15 cellular contexts compared by ENCODE assay signal in genomic region chr22:28903080-28903479, GRCh38. TPM values are rescaled to one million over a fixed set of nuclear protein-coding genes. Genes with fewer than 3 reads are reported as not detected.
DNase-seq lines count a peak whose midpoint lies in the region; ATAC-seq, FAIRE-seq and TF ChIP-seq lines count a peak whose summit lies in the region.
"Had no signal": no experiment of that assay in that cellular context is flagged by ENCODE, and none has a peak within 500 bp of the region (broad histone marks: within the 10 kb centered on the region; RNA-seq: fewer than 3 reads in every experiment).

No MANE protein-coding gene starts in this region.

- H4K91ac ChIP-seq in IMR-90 (ENCODE audit: insufficient read depth, low read depth, low read length), result no peak overlapping the region

- TF ChIP-seq POLR2A in IMR-90 (IDR thresholded peaks at IDR 0.05; ENCODE audit: low read depth, low read length), result no peak
- no peak for TF ChIP-seq POLR2A in esophagus muscularis mucosa (IDR thresholded peaks at IDR 0.05; ENCODE audit: low read depth)
- TF ChIP-seq POLR2A in HepG2 (IDR thresholded peaks at IDR 0.05; ENCODE audit: insufficient read depth in 1 of 2, low read depth in 2 of 2, low read length in 2 of 2), result no peak

- H3K18ac ChIP-seq in IMR-90 (ENCODE audit: low read depth, low read length), result no peak overlapping the region

- DNase-seq in IMR-90 (no peak), esophagus muscularis mucosa (ENCODE audit: extremely low spot score) (no peak), HepG2 (ENCODE audit: low spot score) (no peak), small intestine (peak; percentile 66), 8988T (no peak)
- no peak for DNase-seq in activated naive CD4-positive, alpha-beta T cell treated with anti-CD3 and anti-CD28 coated beads, Interleukin-2, amount 50 U/mL, for 72 hours (ENCODE audit: low spot score in 2 of 2)
- DNase-seq: activated CD8-positive, alpha-beta memory T cell treated with anti-CD3 and anti-CD28 coated beads, Interleukin-2, amount 50 U/mL, for 4 hours; DMS153; kidney glomerular epithelial cell; NCI-H1048; NCI-H226; nucleus accumbens had no signal

- H3K56ac ChIP-seq in IMR-90 (ENCODE audit: extremely low read depth, insufficient read depth, low read length), result no peak overlapping the region

- no peak overlapping the region for H2BK5ac ChIP-seq in IMR-90 (ENCODE audit: low read depth, low read length, poor library complexity, severe bottlenecking)

- peaks cover 98% of the 10 kb centered on the region for H3K79me2 ChIP-seq in HepG2 (ENCODE audit: insufficient read depth, low read length)

- H4K20me1 ChIP-seq in IMR-90 (ENCODE audit: insufficient read depth, low read length) (peaks cover 16% of the 10 kb centered on the region; the same call in 1 of the 2 replicates), HepG2 (ENCODE audit: insufficient read depth, low read length) (peaks cover 73% of the 10 kb centered on the region)

- peaks cover 12 to 46% of the 10 kb centered on the region in 2 experiments for H3K79me1 ChIP-seq in IMR-90 (ENCODE audit: low read depth in 1 of 2, low read length in 2 of 2)

- CTCF ChIA-PET in IMR-90 (lab: Yijun Ruan, JAX), result no interaction called here
- CTCF ChIA-PET in HepG2 (lab: Yijun Ruan, JAX; ENCODE audit: low intra/inter-chr PET ratio, low total read pairs), result no interaction called here

- in situ Hi-C loops in IMR-90 (cut with MboI; ENCODE audit: low sequenced_read_pairs) (no loop called here), HepG2 (cut with HindIII; ENCODE audit: extremely low pct_ligation_motif_present, low pct_unique_long_range_greater_than_20kb) (no loop called here)

- H3K27me3 ChIP-seq in IMR-90 (ENCODE audit: control insufficient read depth, insufficient read depth, low read length), result no peaks in the 10 kb centered on the region
- H3K27me3 ChIP-seq in esophagus muscularis mucosa, result no peaks in the 10 kb centered on the region
- no peaks in the 10 kb centered on the region for H3K27me3 ChIP-seq in HepG2 (ENCODE audit: control insufficient read depth in 1 of 2, insufficient read depth in 2 of 2, low read length in 2 of 2)
- H3K27me3 ChIP-seq in small intestine (ENCODE audit: control insufficient read depth in 2 of 2, insufficient read depth in 2 of 2, low read length in 2 of 2), result no peaks in the 10 kb centered on the region

- H3K36me3 ChIP-seq in IMR-90 (ENCODE audit: control insufficient read depth, insufficient read depth, low read length) (no peaks in the 10 kb centered on the region), esophagus muscularis mucosa (no peaks in the 10 kb centered on the region), HepG2 (replicated peaks in 1 of 2; ENCODE audit: control insufficient read depth in 1 of 2, insufficient read depth in 2 of 2, low read length in 2 of 2) (peaks cover 8 to 25% of the 10 kb centered on the region in 2 experiments), small intestine (ENCODE audit: control insufficient read depth in 2 of 2, insufficient read depth in 2 of 2, low read length in 2 of 2) (no peaks in the 10 kb centered on the region)

- dilution Hi-C loops in IMR-90 (cut with HindIII; ENCODE audit: low sequenced_read_pairs, unreplicated experiment), result no loop called here

- no peak overlapping the region for H2BK20ac ChIP-seq in IMR-90 (ENCODE audit: low read depth, low read length)

- WGBS in IMR-90 (ENCODE audit: extremely low coverage in 2 of 2, insufficient read length in 1 of 2), 2 experiments, result 44% methylated on average over 3 of the region's 11 CpGs; no CpG with 5 or more reads in 1 of the 2 experiments
- WGBS in esophagus muscularis mucosa, result 59% methylated on average over 11 of the region's 11 CpGs
- 46% methylated on average over 10 of the region's 11 CpGs for WGBS in HepG2 (ENCODE audit: low lambda C conversion rate)
- 28 to 62% (median 45%) methylated on average over 11 of the region's 11 CpGs for WGBS in small intestine, 3 donors

- H3K27ac ChIP-seq in IMR-90 (ENCODE audit: insufficient read depth, low read length) (no peak overlapping the region), esophagus muscularis mucosa (replicated peaks in 1 of 4) (peak overlapping the region; percentile 64 to 72 (median 66)), HepG2 (ENCODE audit: extremely low read length, insufficient read depth, low read length) (peak overlapping the region; percentile 33), small intestine (ENCODE audit: low read depth in 1 of 2, low read length in 1 of 2) (no peak overlapping the region)

- H3K4me3 ChIP-seq in IMR-90 (ENCODE audit: insufficient read depth, low read depth, low read length) (no peak overlapping the region), esophagus muscularis mucosa (no peak overlapping the region), HepG2 (replicated peaks in 1 of 3; ENCODE audit: insufficient read depth in 1 of 3, low read depth in 2 of 3, low read length in 3 of 3) (no peak overlapping the region), small intestine (ENCODE audit: low read depth in 1 of 2, low read length in 2 of 2) (no peak overlapping the region)

- H2BK120ac ChIP-seq in IMR-90 (ENCODE audit: low read depth, low read length), result no peak overlapping the region

- peak overlapping the region; percentile 49; the same call in 1 of the 2 replicates for H2AK5ac ChIP-seq in IMR-90 (ENCODE audit: low read depth, low read length)

- POLR2A ChIA-PET in IMR-90 (lab: Charles Lee; ENCODE audit: unreplicated experiment), result no interaction called here
- POLR2A ChIA-PET in HepG2 (lab: Yijun Ruan, JAX), result no interaction called here

- H4K8ac ChIP-seq in IMR-90 (ENCODE audit: low read depth in 2 of 2, low read length in 2 of 2), result peak overlapping the region in 1 of 2 experiments; percentile 22; a peak in 1 of 4 replicates

- BruUV-seq in IMR-90 (replicated peaks; lab: Mats Ljungman, UMichigan) (no TSS peak), HepG2 (replicated peaks; lab: Mats Ljungman, UMichigan) (no TSS peak)

- no peak for FAIRE-seq in HepG2 (lab: Jason Lieb, UNC)
- FAIRE-seq in small intestine (lab: Jason Lieb, UNC), result no peak

- H3K9me1 ChIP-seq in IMR-90 (ENCODE audit: insufficient read depth, low read length), result peaks cover 17% of the 10 kb centered on the region

- no peak overlapping the region for H2BK15ac ChIP-seq in IMR-90 (ENCODE audit: low read depth, low read length)

- TF ChIP-seq RAD21 in IMR-90 (IDR thresholded peaks at IDR 0.05; ENCODE audit: low read length), result no peak
- no peak for TF ChIP-seq RAD21 in HepG2 (CRISPR knock-in tag; IDR thresholded peaks at IDR 0.05)

- intact Hi-C loops in IMR-90 (cut with micrococcal nuclease) (loop anchor here (5.0 kb wide), 1 partner anchor 129 kb away; no protein-coding TSS in a partner anchor), esophagus muscularis mucosa (cut with DNase I) (no loop called here), HepG2 (cut with micrococcal nuclease; ENCODE audit: unreplicated experiment) (no loop called here)

- peaks cover 0 to 4% of the 10 kb centered on the region in 2 donors for H3K36me3 Mint-ChIP-seq in activated naive CD4-positive, alpha-beta T cell treated with anti-CD3 and anti-CD28 coated beads, Interleukin-2, amount 50 U/mL, for 72 hours

- H3K27ac Mint-ChIP-seq in activated naive CD4-positive, alpha-beta T cell treated with anti-CD3 and anti-CD28 coated beads, Interleukin-2, amount 50 U/mL, for 72 hours, result no peak overlapping the region
- H3K27ac Mint-ChIP-seq: activated naive CD8-positive, alpha-beta T cell had no signal

- no peak for TF ChIP-seq CTCF in IMR-90 (conservative IDR thresholded peaks at IDR 0.05; ENCODE audit: low read depth, low read length)
- TF ChIP-seq CTCF in esophagus muscularis mucosa (IDR thresholded peaks at IDR 0.05), result no peak
- TF ChIP-seq CTCF in HepG2 (CRISPR knock-in tag; IDR thresholded peaks at IDR 0.05), result 0 out of 2 replicates have a peak, but pooled peaks have one; percentile 11

- H2AK9ac ChIP-seq in IMR-90 (replicated peaks; ENCODE audit: low read depth, low read length, poor library complexity), result no peak overlapping the region

- ATAC-seq in IMR-90 (ENCODE audit: low read depth) (no peak), HepG2 (peak; percentile 82), GM18517 (IDR thresholded peaks at IDR 0.05; ENCODE audit: unreplicated experiment) (no peak), HG03571 (IDR thresholded peaks at IDR 0.05; ENCODE audit: unreplicated experiment) (no peak)
- ATAC-seq in activated naive CD4-positive, alpha-beta T cell treated with anti-CD3 and anti-CD28 coated beads, Interleukin-2, amount 50 U/mL, for 72 hours, result no peak

- no peak overlapping the region for H3K23ac ChIP-seq in IMR-90 (ENCODE audit: low read depth, low read length)

- H3K9ac ChIP-seq in IMR-90 (ENCODE audit: low read depth, low read length) (no peak overlapping the region), HepG2 (ENCODE audit: insufficient read depth, low read depth, low read length) (no peak overlapping the region)

- TF ChIP-seq EP300 in esophagus muscularis mucosa (IDR thresholded peaks at IDR 0.05) (no peak), HepG2 (IDR thresholded peaks at IDR 0.05; ENCODE audit: low read depth in 2 of 2, low read length in 2 of 2) (no peak), HepG2 (CRISPR knock-in tag; IDR thresholded peaks at IDR 0.05; ENCODE audit: borderline replicate concordance) (no peak)

- peak overlapping the region; percentile 32 for H2AFZ ChIP-seq in IMR-90 (replicated peaks; ENCODE audit: low read length, poor library complexity)
- no peak overlapping the region for H2AFZ ChIP-seq in HepG2 (ENCODE audit: low read length)

- H3K4ac ChIP-seq in IMR-90 (ENCODE audit: low read depth, low read length), result 0 out of 2 replicates have a peak overlapping the region, but pooled peaks have one; percentile 16

- no peak overlapping the region for H3K4me2 ChIP-seq in IMR-90 (ENCODE audit: low read depth, low read length)
- peak overlapping the region; percentile 25 for H3K4me2 ChIP-seq in HepG2 (ENCODE audit: low read depth, low read length)

- 0 out of 2 replicates have a peak overlapping the region, but pooled peaks have one; percentile 49 for H3K14ac ChIP-seq in IMR-90 (replicated peaks; ENCODE audit: low read depth, low read length)

- H3K9me3 ChIP-seq in IMR-90 (ENCODE audit: control insufficient read depth, insufficient read depth, low read length), result no peaks in the 10 kb centered on the region
- H3K9me3 ChIP-seq in esophagus muscularis mucosa, result no peaks in the 10 kb centered on the region
- no peaks in the 10 kb centered on the region for H3K9me3 ChIP-seq in HepG2 (ENCODE audit: low read length)
- no peaks in the 10 kb centered on the region for H3K9me3 ChIP-seq in small intestine (ENCODE audit: control insufficient read depth, low read depth)

- no peak overlapping the region for H4K5ac ChIP-seq in IMR-90 (ENCODE audit: low read depth, low read length)

- no peaks in the 10 kb centered on the region for H3K9me3 Mint-ChIP-seq in activated naive CD4-positive, alpha-beta T cell treated with anti-CD3 and anti-CD28 coated beads, Interleukin-2, amount 50 U/mL, for 72 hours

- peaks cover 21% of the 10 kb centered on the region for H3K4me1 ChIP-seq in IMR-90 (ENCODE audit: control insufficient read depth, insufficient read depth, low read length)
- peaks cover 45 to 83% (median 78%) of the 10 kb centered on the region in 4 donors for H3K4me1 ChIP-seq in esophagus muscularis mucosa
- peaks cover 99% of the 10 kb centered on the region for H3K4me1 ChIP-seq in HepG2 (ENCODE audit: insufficient read depth, low read length)
- peaks cover 2 to 11% of the 10 kb centered on the region in 2 donors for H3K4me1 ChIP-seq in small intestine (ENCODE audit: control insufficient read depth in 2 of 2, insufficient read depth in 1 of 2, low read depth in 1 of 2, low read length in 1 of 2)

RNA-seq across cellular contexts. Expression of gene ZNRF3, which starts 19.7 kb away (rescaled TPM):
- total RNA-seq in IMR-90 (2012; rRNA removed), result 1.4 TPM in 2 replicates
- 2.4 and 3.3 TPM in 2 replicates for polyA plus RNA-seq in IMR-90 (2012; rRNA removed)
- polyA plus RNA-seq in IMR-90 (2012; cell fraction: cytosol; rRNA removed), result 1.4 and 3.5 TPM in 2 replicates
- 2.1 and 5.4 TPM in 2 replicates for polyA plus RNA-seq in IMR-90 (2012; cell fraction: nucleus; rRNA removed; ENCODE audit: low replicate concordance)
- 10 to 100 TPM; 12.9 to 29.7 (median 21.9) TPM for total RNA-seq in esophagus muscularis mucosa
- 17.6 and 36.7 TPM in 2 replicates for total RNA-seq in HepG2 (2016; rRNA removed; fragmentation: Illumina TruSeq; extraction: Trizol)
- 6.8 and 7.3 TPM in 2 replicates for total RNA-seq in HepG2 (2016; cell fraction: cytosol; rRNA removed; fragmentation: Illumina TruSeq; extraction: Trizol; ENCODE audit: low read depth)
- 15.3 and 36.6 TPM in 2 replicates for total RNA-seq in HepG2 (2016; cell fraction: insoluble cytoplasmic fraction; rRNA removed; fragmentation: Illumina TruSeq; extraction: Trizol)
- 18.5 and 19.0 TPM in 2 replicates for total RNA-seq in HepG2 (2016; cell fraction: membrane; rRNA removed; fragmentation: Illumina TruSeq; extraction: Trizol)
- 35.5 and 42.6 TPM in 2 replicates for total RNA-seq in HepG2 (2016; cell fraction: nucleus; rRNA removed; fragmentation: Illumina TruSeq; extraction: Trizol)
- polyA plus RNA-seq in HepG2 (2011; rRNA removed), result 17.4 and 20.3 TPM in 2 replicates
- 12.9 and 24.5 TPM in 2 replicates for polyA plus RNA-seq in HepG2 (2011; cell fraction: cytosol; rRNA removed)
- polyA plus RNA-seq in HepG2 (2011; cell fraction: nucleus; rRNA removed), result 30.8 and 41.2 TPM in 2 replicates
- polyA plus RNA-seq in HepG2 (2012), result 19.0 and 20.9 TPM in 2 replicates
- polyA plus RNA-seq in HepG2 (2016; cell fraction: cytosol; fragmentation: Illumina TruSeq; extraction: Trizol; ENCODE audit: low read depth), result 3.0 and 3.4 TPM in 2 replicates
- 14.9 and 16.9 TPM in 2 replicates for polyA plus RNA-seq in HepG2 (2016; cell fraction: insoluble cytoplasmic fraction; fragmentation: Illumina TruSeq; extraction: Trizol; ENCODE audit: low read depth)
- 7.9 and 8.5 TPM in 2 replicates for polyA plus RNA-seq in HepG2 (2016; cell fraction: membrane; fragmentation: Illumina TruSeq; extraction: Trizol; ENCODE audit: low read depth)
- polyA plus RNA-seq in HepG2 (2016; cell fraction: nucleus; fragmentation: Illumina TruSeq; extraction: Trizol; ENCODE audit: insufficient read depth, low read depth), result 54.3 and 62.4 TPM in 2 replicates
- polyA minus RNA-seq in HepG2 (2011; rRNA and poly(A)+ RNA removed; ENCODE audit: low replicate concordance), result 2.0 and 68.2 TPM in 2 replicates
- polyA minus RNA-seq in HepG2 (2011; cell fraction: cytosol; rRNA and poly(A)+ RNA removed), result 28.7 and 38.5 TPM in 2 replicates
- polyA minus RNA-seq in HepG2 (2011; cell fraction: nucleus; rRNA and poly(A)+ RNA removed), result 19.8 and 22.1 TPM in 2 replicates
- 1 to 10 TPM in 1 of 3 donors, under 1 TPM in 2; 0.22 to 7.7 (median 0.81) TPM for polyA plus RNA-seq in small intestine
- total RNA-seq in activated naive CD4-positive, alpha-beta T cell treated with anti-CD3 and anti-CD28 coated beads, Interleukin-2, amount 50 U/mL, for 72 hours, result 1 to 10 TPM in 1 of 2 donors, under 1 TPM in 1; 0.66 to 1.7 TPM

Comparison
In these comparisons a context has a peak if more than half of its experiments do, and no peak if none do; other contexts are left out.
1. H3K27ac ChIP-seq: peak in esophagus muscularis mucosa (4 of 4) and HepG2 (single experiment); none in IMR-90 (single experiment) and small intestine (0 of 2).